1 cellular context compared by ENCODE assay signal in genomic region chr3:190840146-190840545, GRCh38.
TF ChIP-seq lines count a peak whose summit lies in the region.

No MANE protein-coding gene starts in this region.

TF ChIP-seq in SK-N-SH, 30 proteins besides CTCF, POLR2A, EP300 and RAD21 (continued from another document):
- peak; percentile 90 for TF ChIP-seq REST (IDR thresholded peaks at IDR 0.05; ENCODE audit: low read depth, low read length)
